In genomic region chr12:19064713-19065112, GRCh38 we compare ENCODE assay signal across 22 cellular contexts.
A peak's percentile ranks its signal among the peaks of the same experiment; 100 is the strongest.
DNase-seq lines count a peak whose midpoint lies in the region; ATAC-seq, FAIRE-seq and TF ChIP-seq lines count a peak whose summit lies in the region.
"Had no signal": no experiment of that assay in that cellular context is flagged by ENCODE, and none has a peak within 500 bp of the region (broad histone marks: within the 10 kb centered on the region; RNA-seq: fewer than 3 reads in every experiment).

No MANE protein-coding gene starts in this region.

- intact Hi-C loops in activated CD4-positive, alpha-beta memory T cell treated with anti-CD3 and anti-CD28 coated beads for 36 hours (cut with micrococcal nuclease), result no loop called here
- intact Hi-C loops in right cardiac atrium (cut with DNase I), result no loop called here

- POLR2A ChIA-PET in H1 (lab: Charles Lee; ENCODE audit: partially characterized antibody), result interaction anchor here (1.1 kb wide), 1 partner anchor 39 kb away, joined by 3 read pairs; no protein-coding TSS in a partner anchor
- POLR2A ChIA-PET in activated CD4-positive, alpha-beta memory T cell treated with anti-CD3 and anti-CD28 coated beads for 36 hours (lab: Charles Lee), result no interaction called here

- no peak overlapping the region for H3K18ac ChIP-seq in H9 (ENCODE audit: insufficient read length, low read depth, low read length)
- H3K18ac ChIP-seq in H1 (ENCODE audit: extremely low read depth, low read length), result no peak overlapping the region

- H3K4me3 Mint-ChIP-seq in GM23338 (no peak overlapping the region), H9 (no peak overlapping the region)
- H3K4me3 Mint-ChIP-seq in activated CD4-positive, alpha-beta memory T cell treated with anti-CD3 and anti-CD28 coated beads for 36 hours, result no peak overlapping the region
- H3K4me3 Mint-ChIP-seq: CD4-positive, CD25-positive, alpha-beta regulatory T cell; CD8-positive, alpha-beta memory T cell; HFFc6 had no signal

- H3T11ph ChIP-seq in H9 (ENCODE audit: low read length), result no peak overlapping the region

- no peak overlapping the region for H2BK15ac ChIP-seq in H9 (ENCODE audit: low read depth, low read length)
- no peak overlapping the region for H2BK15ac ChIP-seq in H1 (ENCODE audit: low read length)

- WGBS in H9 (ENCODE audit: extremely low coverage, insufficient read length, low lambda C conversion rate), result no CpG with 5 or more reads among the region's 2 CpGs
- 31% methylated on average over 2 of the region's 2 CpGs; no CpG with 5 or more reads in 1 of the 2 experiments for WGBS in H1 (ENCODE audit: extremely low coverage in 1 of 2, insufficient coverage in 1 of 2, insufficient read length in 1 of 2, insufficient replicate concordance in 2 of 2, low coverage in 1 of 2, low lambda C conversion rate in 2 of 2, missing lambda C conversion rate in 1 of 2), 2 experiments
- 55% methylated on average over 2 of the region's 2 CpGs for WGBS in right cardiac atrium

- peaks cover 24% of the 10 kb centered on the region for H3K4me1 ChIP-seq in GM23338 (ENCODE audit: insufficient read depth)
- peaks cover 3% of the 10 kb centered on the region; the same call in 1 of the 2 replicates for H3K4me1 ChIP-seq in H9 (ENCODE audit: insufficient read depth, low read length)
- H3K4me1 ChIP-seq in H1 (replicated peaks in 1 of 4; ENCODE audit: control insufficient read depth in 3 of 4, insufficient read depth in 4 of 4, low read length in 3 of 4), result peaks cover 0 to 9% (median 0%) of the 10 kb centered on the region in 4 experiments; a peak in 1 of 7 replicates
- H3K4me1 ChIP-seq in right cardiac atrium (ENCODE audit: control insufficient read depth, insufficient read depth, low read length), result no peaks in the 10 kb centered on the region

- H3K9me3 Mint-ChIP-seq in GM23338 (no peaks in the 10 kb centered on the region), H9 (no peaks in the 10 kb centered on the region)
- H3K9me3 Mint-ChIP-seq in activated CD4-positive, alpha-beta memory T cell treated with anti-CD3 and anti-CD28 coated beads for 36 hours, result no peaks in the 10 kb centered on the region
- H3K9me3 Mint-ChIP-seq: HFFc6 had no signal

- H3K56ac ChIP-seq in H9 (ENCODE audit: insufficient read length, low read depth, low read length) (no peak overlapping the region), H1 (replicated peaks; ENCODE audit: insufficient read length, low read depth, low read length) (no peak overlapping the region)

- H3K27ac ChIP-seq in GM23338 (ENCODE audit: low read depth), result no peak overlapping the region
- H3K27ac ChIP-seq in H9 (ENCODE audit: insufficient read length, low read depth, low read length), result no peak overlapping the region
- no peak overlapping the region for H3K27ac ChIP-seq in H1 (ENCODE audit: low read depth, low read length)
- no peak overlapping the region for H3K27ac ChIP-seq in right cardiac atrium (ENCODE audit: low read length)

- CTCF ChIA-PET in H1 (lab: Charles Lee; ENCODE audit: partially characterized antibody), result interaction anchor here (0.6 to 0.7 kb wide), 2 partner anchors 64 to 390 kb away, joined by 3 read pairs; partner anchors contain the start of gene PLEKHA5
- CTCF ChIA-PET in activated CD4-positive, alpha-beta memory T cell treated with anti-CD3 and anti-CD28 coated beads for 36 hours (lab: Charles Lee), result interaction anchor here (0.6 kb wide), 1 partner anchor 14 kb away, joined by 4 read pairs; no protein-coding TSS in a partner anchor

- H3K23me2 ChIP-seq in H9 (ENCODE audit: insufficient read length, low read depth, low read length, poor library complexity, severe bottlenecking) (no peaks in the 10 kb centered on the region), H1 (ENCODE audit: low read depth, low read length) (no peaks in the 10 kb centered on the region)

- FAIRE-seq in H1 (lab: Jason Lieb, UNC), result no peak
- FAIRE-seq: A204.1, GM12878, GM19239 had no signal

- no peak overlapping the region for H4K8ac ChIP-seq in H9 (replicated peaks; ENCODE audit: insufficient read length, low read depth, low read length)
- no peak overlapping the region for H4K8ac ChIP-seq in H1 (ENCODE audit: extremely low read depth, insufficient read depth, low read length)

- no peak for TF ChIP-seq POLR2A in H1 (IDR thresholded peaks at IDR 0.05; ENCODE audit: control extremely low read depth in 1 of 2, low read depth in 2 of 2, low read length in 2 of 2)

- no peaks in the 10 kb centered on the region for H3K79me2 ChIP-seq in GM23338 (replicated peaks; ENCODE audit: insufficient read depth)
- no peaks in the 10 kb centered on the region for H3K79me2 ChIP-seq in H9 (ENCODE audit: insufficient read depth, low read length)
- H3K79me2 ChIP-seq in H1 (ENCODE audit: control insufficient read depth in 1 of 2, insufficient read depth in 2 of 2, low read length in 2 of 2), result no peaks in the 10 kb centered on the region

- H2AFZ ChIP-seq in GM23338 (no peak overlapping the region), H9 (ENCODE audit: low read length) (no peak overlapping the region), H1 (ENCODE audit: low read length) (no peak overlapping the region)

- DNase-seq in GM23338 (ENCODE audit: low spot score) (no peak), H9 (no peak), H1 (ENCODE audit: low read depth in 1 of 2, low spot score in 2 of 2) (no peak), iPS DF 19.7 (ENCODE audit: low read depth, low spot score) (peak; percentile 3), right cardiac atrium (no peak)
- DNase-seq in activated CD4-positive, alpha-beta memory T cell treated with anti-CD3 and anti-CD28 coated beads for 36 hours, result no peak
- DNase-seq: ACHN; BE2C; C1 segment of cervical spinal cord; CD4-positive, CD25-positive, alpha-beta regulatory T cell; CD8-positive, alpha-beta memory T cell; COR-L47; DMS 273 treated with DMSO at 0.1 percent for 48 hours; DMS53; DND-41; EL; HFFc6 had no signal

- H3K27me3 ChIP-seq in GM23338 (ENCODE audit: insufficient read depth) (no peaks in the 10 kb centered on the region), H9 (ENCODE audit: insufficient read depth, low read length) (no peaks in the 10 kb centered on the region), H1 (replicated peaks in 1 of 4; ENCODE audit: control insufficient read depth in 3 of 4, extremely low read depth in 1 of 4, insufficient read depth in 3 of 4, low read length in 3 of 4) (no peaks in the 10 kb centered on the region), right cardiac atrium (ENCODE audit: control insufficient read depth, insufficient read depth) (no peaks in the 10 kb centered on the region)
- H3K27me3 ChIP-seq: BE2C had no signal

- H3K27me3 Mint-ChIP-seq in GM23338 (ENCODE audit: insufficient read depth, low read depth, poor library complexity) (no peaks in the 10 kb centered on the region), H9 (ENCODE audit: low read depth) (no peaks in the 10 kb centered on the region)
- no peaks in the 10 kb centered on the region for H3K27me3 Mint-ChIP-seq in activated CD4-positive, alpha-beta memory T cell treated with anti-CD3 and anti-CD28 coated beads for 36 hours
- H3K27me3 Mint-ChIP-seq: CD4-positive, CD25-positive, alpha-beta regulatory T cell had no signal

- H3K9ac ChIP-seq in H9 (ENCODE audit: extremely low read depth, insufficient read length, low read length) (no peak overlapping the region), H1 (replicated peaks in 1 of 4; ENCODE audit: extremely low read depth in 1 of 4, low read depth in 3 of 4, low read length in 3 of 4) (no peak overlapping the region)

- no peak overlapping the region for H3K4me2 ChIP-seq in GM23338
- H3K4me2 ChIP-seq in H9 (ENCODE audit: insufficient read depth, insufficient read length, low read length), result no peak overlapping the region
- H3K4me2 ChIP-seq in H1 (ENCODE audit: insufficient read depth in 1 of 2, low read depth in 2 of 2, low read length in 2 of 2), result no peak overlapping the region

- H3K23ac ChIP-seq in H9 (ENCODE audit: insufficient read length, low read depth, low read length) (no peak overlapping the region), H1 (ENCODE audit: insufficient read length) (no peak overlapping the region)

- H3K79me1 ChIP-seq in H9 (ENCODE audit: insufficient read depth, low read depth, low read length, poor library complexity, severe bottlenecking) (no peaks in the 10 kb centered on the region), H1 (ENCODE audit: low read depth, low read length) (no peaks in the 10 kb centered on the region)

- H3K9me2 ChIP-seq in GM23338 (ENCODE audit: insufficient read depth), result no peaks in the 10 kb centered on the region

- H3K27ac Mint-ChIP-seq in GM23338 (no peak overlapping the region), H9 (peak overlapping the region in 2 of 3 experiments; percentile 42 to 76; a peak in 2 of 7 replicates)
- no peak overlapping the region for H3K27ac Mint-ChIP-seq in activated CD4-positive, alpha-beta memory T cell treated with anti-CD3 and anti-CD28 coated beads for 36 hours
- H3K27ac Mint-ChIP-seq: CD8-positive, alpha-beta memory T cell; HFFc6 had no signal

- H3K4me1 Mint-ChIP-seq in GM23338 (peaks cover 25% of the 10 kb centered on the region), H9 (peaks cover 23 to 24% of the 10 kb centered on the region in 2 experiments)
- H3K4me1 Mint-ChIP-seq in activated CD4-positive, alpha-beta memory T cell treated with anti-CD3 and anti-CD28 coated beads for 36 hours (ENCODE audit: low read depth), result no peaks in the 10 kb centered on the region
- H3K4me1 Mint-ChIP-seq: CD4-positive, CD25-positive, alpha-beta regulatory T cell; CD8-positive, alpha-beta memory T cell had no signal

- H4K91ac ChIP-seq in H9 (ENCODE audit: insufficient read length, low read depth, low read length), result no peak overlapping the region
- no peak overlapping the region for H4K91ac ChIP-seq in H1 (replicated peaks; ENCODE audit: insufficient read length, low read length)

- no peaks in the 10 kb centered on the region for H3K9me3 ChIP-seq in H9 (ENCODE audit: control insufficient read depth, low read depth, low read length)
- H3K9me3 ChIP-seq in H1 (ENCODE audit: insufficient read depth in 2 of 2, low read depth in 1 of 2, low read length in 1 of 2), result no peaks in the 10 kb centered on the region
- H3K9me3 ChIP-seq in right cardiac atrium (ENCODE audit: control insufficient read depth, low read length), result no peaks in the 10 kb centered on the region
- H3K9me3 ChIP-seq: BE2C had no signal

- H3F3A ChIP-seq in GM23338 (replicated peaks; ENCODE audit: low read depth), result no peaks in the 10 kb centered on the region

- H2BK12ac ChIP-seq in H9 (ENCODE audit: insufficient read length, low read depth, low read length) (no peak overlapping the region), H1 (ENCODE audit: low read depth, low read length) (peak overlapping the region; percentile 30; the same call in 1 of the 2 replicates)

- H3K4me3 ChIP-seq in GM23338 (no peak overlapping the region), H1 (ENCODE audit: extremely low read depth in 1 of 4, insufficient read depth in 2 of 4, low read depth in 3 of 4, low read length in 4 of 4) (no peak overlapping the region), right cardiac atrium (ENCODE audit: low read length) (no peak overlapping the region)
- H3K4me3 ChIP-seq: GM12878 had no signal

- no peak overlapping the region for H4K5ac ChIP-seq in H9 (ENCODE audit: insufficient read length, low read depth, low read length)
- no peak overlapping the region for H4K5ac ChIP-seq in H1 (ENCODE audit: insufficient read length, low read depth, low read length)

- ATAC-seq in GM23338 (peak; percentile 59), HG03520 (IDR thresholded peaks at IDR 0.05; ENCODE audit: unreplicated experiment) (no peak), right cardiac atrium (no peak)
- ATAC-seq: GM12878, HCT116 had no signal

- no peak overlapping the region for H2BK5ac ChIP-seq in H9 (ENCODE audit: insufficient read length, low read length)
- no peak overlapping the region for H2BK5ac ChIP-seq in H1 (ENCODE audit: low read depth, low read length)

- H2AK5ac ChIP-seq in H9 (ENCODE audit: insufficient read length, low read length) (no peak overlapping the region), H1 (ENCODE audit: low read depth, low read length) (no peak overlapping the region)

- H3K36me3 ChIP-seq in GM23338 (ENCODE audit: insufficient read depth), result no peaks in the 10 kb centered on the region
- H3K36me3 ChIP-seq in H1 (ENCODE audit: control insufficient read depth in 2 of 4, insufficient read depth in 4 of 4, low read length in 3 of 4), result no peaks in the 10 kb centered on the region
- H3K36me3 ChIP-seq: BE2C had no signal

- H2BK20ac ChIP-seq in H9 (ENCODE audit: low read depth, low read length, poor library complexity, severe bottlenecking) (no peak overlapping the region), H1 (ENCODE audit: low read length) (no peak overlapping the region)

- H4K20me1 ChIP-seq in GM23338 (replicated peaks; ENCODE audit: insufficient read depth) (no peaks in the 10 kb centered on the region), H9 (ENCODE audit: control insufficient read depth, insufficient read depth, insufficient read length) (no peaks in the 10 kb centered on the region), H1 (replicated peaks in 1 of 2; ENCODE audit: control insufficient read depth in 1 of 2, insufficient read depth in 2 of 2, low read length in 2 of 2) (no peaks in the 10 kb centered on the region)

- H3K14ac ChIP-seq in H9 (ENCODE audit: insufficient read depth, low read length), result no peak overlapping the region
- H3K14ac ChIP-seq in H1 (ENCODE audit: insufficient read length), result no peak overlapping the region

- H3K36me3 Mint-ChIP-seq in GM23338 (ENCODE audit: low read depth) (no peaks in the 10 kb centered on the region), H9 (ENCODE audit: insufficient read depth in 1 of 3, low read depth in 3 of 3) (peaks cover 0 to 2% (median 0%) of the 10 kb centered on the region in 3 experiments; a peak in 1 of 7 replicates)
- no peaks in the 10 kb centered on the region for H3K36me3 Mint-ChIP-seq in activated CD4-positive, alpha-beta memory T cell treated with anti-CD3 and anti-CD28 coated beads for 36 hours
- H3K36me3 Mint-ChIP-seq: CD4-positive, CD25-positive, alpha-beta regulatory T cell; CD8-positive, alpha-beta memory T cell had no signal

- TF ChIP-seq CTCF in GM23338 (conservative IDR thresholded peaks at IDR 0.05; ENCODE audit: low read depth in 2 of 2) (no peak), H9 (conservative IDR thresholded peaks at IDR 0.05) (no peak), H1 (IDR thresholded peaks at IDR 0.05; ENCODE audit: control extremely low read depth in 1 of 3, insufficient read depth in 1 of 3, low read depth in 1 of 3, low read length in 3 of 3) (no peak)

- no peak for TF ChIP-seq EP300 in H1 (IDR thresholded peaks at IDR 0.05; ENCODE audit: borderline replicate concordance in 1 of 2, low read depth in 2 of 2, low read length in 2 of 2)

- TF ChIP-seq RAD21 in H1 (IDR thresholded peaks at IDR 0.05 in 1 of 2, conservative IDR thresholded peaks at IDR 0.05 in 1 of 2; ENCODE audit: low read depth in 2 of 2, low read length in 2 of 2), result no peak

- H2BK120ac ChIP-seq in H9 (ENCODE audit: low read depth, low read length, poor library complexity, severe bottlenecking), result no peak overlapping the region
- no peak overlapping the region for H2BK120ac ChIP-seq in H1 (replicated peaks; ENCODE audit: low read depth, low read length)

- H3K4ac ChIP-seq in H9 (ENCODE audit: low read depth, low read length) (no peak overlapping the region), H1 (replicated peaks; ENCODE audit: insufficient read length, low read depth, low read length) (no peak overlapping the region)

Comparison
In these comparisons a context has a peak if more than half of its experiments do, and no peak if none do; other contexts are left out.
1. H3K27ac Mint-ChIP-seq: peak in H9 (2 of 3); none in GM23338 (single experiment) and activated CD4-positive, alpha-beta memory T cell treated with anti-CD3 and anti-CD28 coated beads for 36 hours (single experiment).